In genomic region chr6:56356431-56356830, GRCh38 we compare ENCODE assay signal across 23 cellular contexts.
A peak's percentile ranks its signal among the peaks of the same experiment; 100 is the strongest.
DNase-seq lines count a peak whose midpoint lies in the region; FAIRE-seq and TF ChIP-seq lines count a peak whose summit lies in the region.
"Had no signal": no experiment of that assay in that cellular context is flagged by ENCODE, and none has a peak within 500 bp of the region (broad histone marks: within the 10 kb centered on the region; RNA-seq: fewer than 3 reads in every experiment).

No MANE protein-coding gene starts in this region.

- peaks cover 26% of the 10 kb centered on the region for H3K9me3 Mint-ChIP-seq in HFFc6
- H3K9me3 Mint-ChIP-seq: activated CD4-positive, alpha-beta T cell treated with anti-CD3 and anti-CD28 coated beads, Interleukin-2, amount 10 ng/mL, durations not matched to agents 7 days and 5 days had no signal

- FAIRE-seq in keratinocyte (lab: Jason Lieb, UNC): peak; percentile 36
- FAIRE-seq: colon, GM18507, GM19239 had no signal

- H3K4me1 Mint-ChIP-seq in HFFc6 (ENCODE audit: low read depth): peaks cover 46% of the 10 kb centered on the region
- H3K4me1 Mint-ChIP-seq: activated CD4-positive, alpha-beta T cell treated with anti-CD3 and anti-CD28 coated beads, Interleukin-2, amount 10 ng/mL, durations not matched to agents 7 days and 5 days; activated naive CD8-positive, alpha-beta T cell treated with anti-CD3 and anti-CD28 coated beads for 36 hours had no signal

- H3K4me2 ChIP-seq in keratinocyte (ENCODE audit: control insufficient read depth, extremely low read depth, insufficient read depth, low read depth, low read length): no peak overlapping the region

- DNase-seq in HFFc6 (peak; percentile 25), brain microvascular endothelial cell (peak; percentile 20), keratinocyte (ENCODE audit: low read depth, low spot score) (no peak), hepatic stellate cell (ENCODE audit: low spot score) (no peak), NCI-H2196 treated with DMSO at 0.1 percent for 48 hours (lab: John Stamatoyannopoulos, UW; ENCODE audit: unreplicated experiment) (no peak), NCI-H1417 treated with DMSO at 0.1 percent for 48 hours (lab: John Stamatoyannopoulos, UW) (no peak)
- DNase-seq in stimulated activated CD4-positive, alpha-beta T cell treated with anti-CD3 and anti-CD28 coated beads, Interleukin-15, amount 100 ng/mL, for 24 hours: no peak
- DNase-seq: ACHN; activated CD4-positive, alpha-beta T cell treated with anti-CD3 and anti-CD28 coated beads, Interleukin-2, amount 10 ng/mL, durations not matched to agents 7 days and 5 days; activated naive CD8-positive, alpha-beta T cell treated with anti-CD3 and anti-CD28 coated beads for 36 hours; activated T-cell treated with anti-CD3 and anti-CD28 coated beads, Interleukin-2, amount 50 U/mL, for 4 hours; COR-L47; erythroblast; left ventricle myocardium superior; Right ventricle myocardium superior; stimulated activated CD4-positive, alpha-beta T cell treated with anti-CD3 and anti-CD28 coated beads, Interleukin-4, amount 100 ng/mL, for 24 hours; T-helper 9 cell; thyroid gland had no signal

- H2AFZ ChIP-seq in ACC112 (ENCODE audit: low read length, unreplicated experiment) (peak overlapping the region; percentile 4), keratinocyte (ENCODE audit: control insufficient read depth, low read length) (no peak overlapping the region)

- no peaks in the 10 kb centered on the region for H3K9me1 ChIP-seq in keratinocyte (ENCODE audit: control insufficient read depth, extremely low read depth, insufficient read depth, low read length)

- H3K9ac ChIP-seq in keratinocyte (ENCODE audit: control insufficient read depth, extremely low read depth, insufficient read depth, low read length): no peak overlapping the region

- H3K79me2 ChIP-seq in ACC112 (ENCODE audit: control insufficient read depth, insufficient read depth, low read length, unreplicated experiment): no peaks in the 10 kb centered on the region
- no peaks in the 10 kb centered on the region for H3K79me2 ChIP-seq in keratinocyte (ENCODE audit: control insufficient read depth, insufficient read depth, low read length)

- no peak overlapping the region for H3K4me3 Mint-ChIP-seq in HFFc6
- H3K4me3 Mint-ChIP-seq: activated CD4-positive, alpha-beta T cell treated with anti-CD3 and anti-CD28 coated beads, Interleukin-2, amount 10 ng/mL, durations not matched to agents 7 days and 5 days; activated naive CD8-positive, alpha-beta T cell treated with anti-CD3 and anti-CD28 coated beads for 36 hours; activated T-cell treated with anti-CD3 and anti-CD28 coated beads, Interleukin-2, amount 50 U/mL, for 4 hours; nephron had no signal

- no peak for TF ChIP-seq CTCF in HFFc6 (IDR thresholded peaks at IDR 0.05)
- no peak for TF ChIP-seq CTCF in brain microvascular endothelial cell (IDR thresholded peaks at IDR 0.05; ENCODE audit: low read depth, low read length, missing control alignments)
- no peak for TF ChIP-seq CTCF in keratinocyte (optimal IDR thresholded peaks at IDR 0.05 in 1 of 3, IDR thresholded peaks at IDR 0.05 in 1 of 3, conservative IDR thresholded peaks at IDR 0.05 in 1 of 3; ENCODE audit: extremely low read depth in 1 of 3, insufficient read depth in 2 of 3, low read length in 3 of 3)

- H3K36me3 Mint-ChIP-seq in HFFc6 (ENCODE audit: low read depth): peaks cover 34% of the 10 kb centered on the region
- H3K36me3 Mint-ChIP-seq: activated naive CD8-positive, alpha-beta T cell treated with anti-CD3 and anti-CD28 coated beads for 36 hours had no signal

- H4K20me1 ChIP-seq in keratinocyte (ENCODE audit: control insufficient read depth, extremely low read depth, insufficient read depth, low read length): no peaks in the 10 kb centered on the region

- peaks cover 4% of the 10 kb centered on the region for H3K27me3 Mint-ChIP-seq in HFFc6 (ENCODE audit: insufficient read depth)

- dilution Hi-C loops in keratinocyte (cut with MboI; ENCODE audit: extremely low pct_ligation_motif_present, low sequenced_read_pairs): loop anchor here (25.0 kb wide), 1 partner anchor 106 kb away; no protein-coding TSS in a partner anchor

- H3K4me3 ChIP-seq in ACC112 (ENCODE audit: low read depth, low read length) (no peak overlapping the region), brain microvascular endothelial cell (ENCODE audit: low read depth, low read length) (no peak overlapping the region), keratinocyte (ENCODE audit: control insufficient read depth in 2 of 3, extremely low read depth in 1 of 3, insufficient read depth in 2 of 3, low read depth in 1 of 3, low read length in 3 of 3) (no peak overlapping the region)
- H3K4me3 ChIP-seq: thyroid gland had no signal

- H3K27me3 ChIP-seq in ACC112 (ENCODE audit: insufficient read depth, low read length) (no peaks in the 10 kb centered on the region), brain microvascular endothelial cell (replicated peaks) (no peaks in the 10 kb centered on the region), keratinocyte (ENCODE audit: control insufficient read depth, extremely low read depth, insufficient read depth, low read length) (no peaks in the 10 kb centered on the region)
- H3K27me3 ChIP-seq: thyroid gland had no signal

- in situ Hi-C loops in brain microvascular endothelial cell (cut with HindIII; ENCODE audit: low pct_ligation_motif_present, low sequenced_read_pairs): loop anchor here (25.0 kb wide), 1 partner anchor 256 kb away; no protein-coding TSS in a partner anchor

- H3K27ac Mint-ChIP-seq in HFFc6: peak overlapping the region; percentile 3; the same call in 1 of the 2 replicates
- H3K27ac Mint-ChIP-seq: activated CD4-positive, alpha-beta T cell treated with anti-CD3 and anti-CD28 coated beads, Interleukin-2, amount 10 ng/mL, durations not matched to agents 7 days and 5 days; activated naive CD8-positive, alpha-beta T cell treated with anti-CD3 and anti-CD28 coated beads for 36 hours had no signal

- no peaks in the 10 kb centered on the region for H3K9me3 ChIP-seq in keratinocyte (ENCODE audit: control insufficient read depth, low read depth, low read length)
- H3K9me3 ChIP-seq: thyroid gland had no signal

- no peak overlapping the region for H3K27ac ChIP-seq in ACC112 (ENCODE audit: low read depth, low read length)
- H3K27ac ChIP-seq in brain microvascular endothelial cell: no peak overlapping the region
- no peak overlapping the region for H3K27ac ChIP-seq in keratinocyte (ENCODE audit: control insufficient read depth, insufficient read depth, low read length)
- H3K27ac ChIP-seq: thyroid gland had no signal

- H3K4me1 ChIP-seq in ACC112 (ENCODE audit: control insufficient read depth, insufficient read depth, low read length, unreplicated experiment) (peaks cover 23% of the 10 kb centered on the region), keratinocyte (ENCODE audit: control insufficient read depth, extremely low read depth, insufficient read depth, low read length) (peaks cover 16% of the 10 kb centered on the region)
- H3K4me1 ChIP-seq: thyroid gland had no signal

- H3K36me3 ChIP-seq in ACC112 (ENCODE audit: insufficient read depth, low read length) (no peaks in the 10 kb centered on the region), brain microvascular endothelial cell (replicated peaks) (no peaks in the 10 kb centered on the region), keratinocyte (ENCODE audit: control insufficient read depth in 2 of 2, extremely low read depth in 1 of 2, insufficient read depth in 2 of 2, low read length in 2 of 2) (no peaks in the 10 kb centered on the region)
- H3K36me3 ChIP-seq: thyroid gland had no signal

Comparison
In these comparisons a context has a peak if more than half of its experiments do, and no peak if none do; other contexts are left out.
1. DNase-seq: peak in HFFc6 (single experiment) and brain microvascular endothelial cell (single experiment); none in keratinocyte (single experiment), hepatic stellate cell (single experiment), NCI-H2196 treated with DMSO at 0.1 percent for 48 hours (single experiment), stimulated activated CD4-positive, alpha-beta T cell treated with anti-CD3 and anti-CD28 coated beads, Interleukin-15, amount 100 ng/mL, for 24 hours (single experiment) and NCI-H1417 treated with DMSO at 0.1 percent for 48 hours (single experiment).